Comparison of ENCODE assay signal across 9 cellular contexts in genomic region chr1:88877382-88877825, GRCh38. TPM values are rescaled to one million over a fixed set of nuclear protein-coding genes. Genes with fewer than 3 reads are reported as not detected.
A peak's percentile ranks its signal among the peaks of the same experiment; 100 is the strongest.
DNase-seq lines count a peak whose midpoint lies in the region; ATAC-seq, FAIRE-seq and TF ChIP-seq lines count a peak whose summit lies in the region.
"Had no signal": no experiment of that assay in that cellular context is flagged by ENCODE, and none has a peak within 500 bp of the region (broad histone marks: within the 10 kb centered on the region; RNA-seq: fewer than 3 reads in every experiment).

No MANE protein-coding gene starts in this region.

- H2BK20ac ChIP-seq in H1 (ENCODE audit: low read length), result no peak overlapping the region

- no peak overlapping the region for H3K4me3 ChIP-seq in GM12865 (ENCODE audit: low read depth, low read length)
- H3K4me3 ChIP-seq in H1 (ENCODE audit: extremely low read depth in 1 of 4, insufficient read depth in 2 of 4, low read depth in 3 of 4, low read length in 4 of 4), result no peak overlapping the region

- WGBS in H1 (ENCODE audit: extremely low coverage in 1 of 2, insufficient coverage in 1 of 2, insufficient read length in 1 of 2, insufficient replicate concordance in 2 of 2, low coverage in 1 of 2, low lambda C conversion rate in 2 of 2, missing lambda C conversion rate in 1 of 2), 2 experiments, result 57% methylated on average over 6 of the region's 6 CpGs; no CpG with 5 or more reads in 1 of the 2 experiments

- no peaks in the 10 kb centered on the region for H3K79me1 ChIP-seq in H1 (ENCODE audit: low read depth, low read length)

- CTCF ChIA-PET in H1 (lab: Charles Lee; ENCODE audit: partially characterized antibody), result interaction anchor here (0.6 to 5.4 kb wide), 28 partner anchors 10 to 501 kb away, joined by 3 to 68 read pairs (median 4); partner anchors contain the start of gene GTF2B

- FAIRE-seq in A204.1 (lab: Jason Lieb, UNC), result peak; percentile 95
- peak; percentile 65 for FAIRE-seq in H1 (lab: Jason Lieb, UNC)

- H3K36me3 ChIP-seq in H1 (ENCODE audit: control insufficient read depth in 2 of 4, insufficient read depth in 4 of 4, low read length in 3 of 4), result 0 out of 8 replicates have a peak, but pooled peaks cover 0 to 2% (median 0%) of the 10 kb centered on the region in 4 experiments

- ATAC-seq in GM19397 (IDR thresholded peaks at IDR 0.05; ENCODE audit: unreplicated experiment) (no peak), HG03457 (IDR thresholded peaks at IDR 0.05; ENCODE audit: unreplicated experiment) (no peak)

- no peak overlapping the region for H2AFZ ChIP-seq in H1 (ENCODE audit: low read length)

- no peak overlapping the region for H3K4me3 Mint-ChIP-seq in nephron
- H3K4me3 Mint-ChIP-seq: dendritic cell treated with granulocyte-macrophage colony-stimulating factor and Interleukin-4, amounts not matched to agents 40 ng/mL and 50 ng/mL, for 4 days had no signal

- H3K4ac ChIP-seq in H1 (replicated peaks; ENCODE audit: insufficient read length, low read depth, low read length), result no peak overlapping the region

- no peak overlapping the region for H3K23ac ChIP-seq in H1 (ENCODE audit: insufficient read length)

- no peak overlapping the region for H4K8ac ChIP-seq in H1 (ENCODE audit: extremely low read depth, insufficient read depth, low read length)

- no peak overlapping the region for H4K5ac ChIP-seq in H1 (ENCODE audit: insufficient read length, low read depth, low read length)

- H3K27ac ChIP-seq in H1 (ENCODE audit: low read depth, low read length), result no peak overlapping the region

- no peak overlapping the region for H4K91ac ChIP-seq in H1 (replicated peaks; ENCODE audit: insufficient read length, low read length)

- no peak overlapping the region for H3K4me2 ChIP-seq in H1 (ENCODE audit: insufficient read depth in 1 of 2, low read depth in 2 of 2, low read length in 2 of 2)

- no peak overlapping the region for H3K9ac ChIP-seq in H1 (replicated peaks in 1 of 4; ENCODE audit: extremely low read depth in 1 of 4, low read depth in 3 of 4, low read length in 3 of 4)

- H4K20me1 ChIP-seq in H1 (replicated peaks in 1 of 2; ENCODE audit: control insufficient read depth in 1 of 2, insufficient read depth in 2 of 2, low read length in 2 of 2), result no peaks in the 10 kb centered on the region

- no peaks in the 10 kb centered on the region for H3K79me2 ChIP-seq in H1 (ENCODE audit: control insufficient read depth in 1 of 2, insufficient read depth in 2 of 2, low read length in 2 of 2)

- H2BK120ac ChIP-seq in H1 (replicated peaks; ENCODE audit: low read depth, low read length), result no peak overlapping the region

- H2AK5ac ChIP-seq in H1 (ENCODE audit: low read depth, low read length), result no peak overlapping the region

- H2BK15ac ChIP-seq in H1 (ENCODE audit: low read length), result no peak overlapping the region

- H3K56ac ChIP-seq in H1 (replicated peaks; ENCODE audit: insufficient read length, low read depth, low read length), result no peak overlapping the region

- H3K9me3 Mint-ChIP-seq in nephron, result no peaks in the 10 kb centered on the region
- H3K9me3 Mint-ChIP-seq: dendritic cell treated with granulocyte-macrophage colony-stimulating factor and Interleukin-4, amounts not matched to agents 40 ng/mL and 50 ng/mL, for 4 days had no signal

- H3K27ac Mint-ChIP-seq in nephron, result no peak overlapping the region
- H3K27ac Mint-ChIP-seq: dendritic cell treated with granulocyte-macrophage colony-stimulating factor and Interleukin-4, amounts not matched to agents 40 ng/mL and 50 ng/mL, for 4 days had no signal

- no peak for TF ChIP-seq EP300 in H1 (IDR thresholded peaks at IDR 0.05; ENCODE audit: borderline replicate concordance in 1 of 2, low read depth in 2 of 2, low read length in 2 of 2)

- DNase-seq in GM12865 (ENCODE audit: low read depth) (no peak), NCI-H748 (lab: John Stamatoyannopoulos, UW; ENCODE audit: unreplicated experiment) (peak; percentile 10), H1 (ENCODE audit: low read depth in 1 of 2, low spot score in 2 of 2) (no peak), NCI-H226 (no peak)

- peaks cover 5% of the 10 kb centered on the region for H3K4me1 Mint-ChIP-seq in nephron

- H3K18ac ChIP-seq in H1 (ENCODE audit: extremely low read depth, low read length), result no peak overlapping the region

- POLR2A ChIA-PET in H1 (lab: Charles Lee; ENCODE audit: partially characterized antibody), result interaction anchor here (0.8 to 1.2 kb wide), 2 partner anchors 13 kb away, joined by 3 to 4 read pairs; partner anchors contain the start of gene GTF2B

- no peak overlapping the region for H2BK12ac ChIP-seq in H1 (ENCODE audit: low read depth, low read length)

- peak; percentile 32 for TF ChIP-seq CTCF in GM12865 (IDR thresholded peaks at IDR 0.05; ENCODE audit: insufficient read depth, low read depth, low read length, missing control alignments)
- peak in 2 of 3 experiments; percentile 30 to 31; a peak in 2 of 4 replicates for TF ChIP-seq CTCF in H1 (IDR thresholded peaks at IDR 0.05; ENCODE audit: control extremely low read depth in 1 of 3, insufficient read depth in 1 of 3, low read depth in 1 of 3, low read length in 3 of 3)
- peak; percentile 45 to 68 (median 52) for TF ChIP-seq CTCF in nephron (IDR thresholded peaks at IDR 0.05; ENCODE audit: unreplicated experiment in 3 of 3)

- no peaks in the 10 kb centered on the region for H3K27me3 ChIP-seq in H1 (replicated peaks in 1 of 4; ENCODE audit: control insufficient read depth in 3 of 4, extremely low read depth in 1 of 4, insufficient read depth in 3 of 4, low read length in 3 of 4)

- no peak for TF ChIP-seq POLR2A in H1 (IDR thresholded peaks at IDR 0.05; ENCODE audit: control extremely low read depth in 1 of 2, low read depth in 2 of 2, low read length in 2 of 2)

- no peaks in the 10 kb centered on the region for H3K27me3 Mint-ChIP-seq in nephron (ENCODE audit: low read depth)
- H3K27me3 Mint-ChIP-seq: dendritic cell treated with granulocyte-macrophage colony-stimulating factor and Interleukin-4, amounts not matched to agents 40 ng/mL and 50 ng/mL, for 4 days had no signal

- H3K36me3 Mint-ChIP-seq in nephron (ENCODE audit: low read depth), result peaks cover 8% of the 10 kb centered on the region

- no peaks in the 10 kb centered on the region for H3K9me3 ChIP-seq in H1 (ENCODE audit: insufficient read depth in 2 of 2, low read depth in 1 of 2, low read length in 1 of 2)

- H3K4me1 ChIP-seq in H1 (replicated peaks in 1 of 4; ENCODE audit: control insufficient read depth in 3 of 4, insufficient read depth in 4 of 4, low read length in 3 of 4), result no peaks in the 10 kb centered on the region

- H3K14ac ChIP-seq in H1 (ENCODE audit: insufficient read length), result no peak overlapping the region

- peak in 1 of 2 experiments; percentile 46 for TF ChIP-seq RAD21 in H1 (IDR thresholded peaks at IDR 0.05 in 1 of 2, conservative IDR thresholded peaks at IDR 0.05 in 1 of 2; ENCODE audit: low read depth in 2 of 2, low read length in 2 of 2)

- no peaks in the 10 kb centered on the region for H3K23me2 ChIP-seq in H1 (ENCODE audit: low read depth, low read length)

- no peak overlapping the region for H2BK5ac ChIP-seq in H1 (ENCODE audit: low read depth, low read length)

TF ChIP-seq in H1, 55 proteins besides CTCF, POLR2A, EP300 and RAD21:
- TF ChIP-seq CREB1 (IDR thresholded peaks at IDR 0.05) (no peak), EZH2 (IDR thresholded peaks at IDR 0.05; ENCODE audit: low read depth, low read length, severe bottlenecking) (no peak), YY1 (IDR thresholded peaks at IDR 0.05; ENCODE audit: low read depth, low read length) (no peak), MAFK (IDR thresholded peaks at IDR 0.05; ENCODE audit: low read depth, low read length) (no peak), SP1 (IDR thresholded peaks at IDR 0.05; ENCODE audit: low read depth, low read length) (no peak), CTBP2 (IDR thresholded peaks at IDR 0.05; ENCODE audit: borderline replicate concordance, insufficient read depth, insufficient read length, low read length) (no peak), TAF1 (IDR thresholded peaks at IDR 0.05; ENCODE audit: low read depth, low read length) (no peak)

RNA-seq across cellular contexts. Expression of gene GTF2B, which starts 14.0 kb away (rescaled TPM):
- total RNA-seq in H1 (2021; fragmentation: NEBNext Ultra II Directional; extraction: Animal tissue kit (Norgen Biotek cat#: 25700)), result 13.5 and 15.6 TPM in 2 replicates
- polyA plus RNA-seq in H1 (2011; rRNA removed), result 8.7 and 14.9 TPM in 2 replicates
- 18.2 TPM for polyA plus RNA-seq in H1 (2011; cell fraction: cytosol; rRNA removed)
- polyA plus RNA-seq in H1 (2011; cell fraction: nucleus; rRNA removed), result 6.0 TPM
- 15.5 to 22.9 TPM (median 16.2 TPM) in 4 replicates for polyA plus RNA-seq in H1 (2012, experiment 1 of 2)
- 3.0 TPM for polyA plus RNA-seq in H1 (2012, experiment 2 of 2)
- polyA plus RNA-seq in H1 (2013, experiment 1 of 2), result 10.9 TPM
- polyA plus RNA-seq in H1 (2013, experiment 2 of 2), result 12.0 TPM
- 13.3 and 14.4 TPM in 2 replicates for polyA minus RNA-seq in H1 (2011; rRNA and poly(A)+ RNA removed)
- polyA minus RNA-seq in H1 (2011; cell fraction: cytosol; rRNA and poly(A)+ RNA removed), result 9.2 TPM
- 12.5 TPM for polyA minus RNA-seq in H1 (2011; cell fraction: nucleus; rRNA and poly(A)+ RNA removed)
